In genomic region chr12:120538281-120539156, GRCh38 we compare ENCODE assay signal across 8 cellular contexts. TPM values are rescaled to one million over a fixed set of nuclear protein-coding genes. Genes with fewer than 3 reads are reported as not detected.
DNase-seq lines count a peak whose midpoint lies in the region; ATAC-seq and TF ChIP-seq lines count a peak whose summit lies in the region.

No MANE protein-coding gene starts in this region.

- H3K9me3 ChIP-seq in DOHH2 (ENCODE audit: control insufficient read depth, insufficient read depth, low read length): no peaks in the 10 kb centered on the region
- H3K9me3 ChIP-seq in mesodermal cell (ENCODE audit: control insufficient read depth, low read length): no peaks in the 10 kb centered on the region

- H3K4me1 ChIP-seq in DOHH2 (ENCODE audit: control insufficient read depth, low read length): peaks cover 39% of the 10 kb centered on the region
- H3K4me1 ChIP-seq in mesodermal cell (ENCODE audit: control insufficient read depth, insufficient read depth, low read length, poor library complexity, severe bottlenecking): peaks cover 8% of the 10 kb centered on the region

- peaks cover 95% of the 10 kb centered on the region for H3K79me2 ChIP-seq in DOHH2 (ENCODE audit: control insufficient read depth, low read length)

- 82 to 91% methylated on average over 3 to 5 of the region's 6 CpGs for WGBS in mesodermal cell (ENCODE audit: insufficient coverage in 2 of 2), 2 experiments

- peaks cover 28% of the 10 kb centered on the region for H4K20me1 ChIP-seq in DOHH2 (ENCODE audit: control insufficient read depth, insufficient read depth, low read depth, low read length)

- no peaks in the 10 kb centered on the region for H3K27me3 ChIP-seq in DOHH2 (ENCODE audit: control insufficient read depth, low read length)

- H3K4me2 ChIP-seq in DOHH2 (ENCODE audit: low read length): peak overlapping the region; percentile 94

- no peak for TF ChIP-seq CTCF in DOHH2 (IDR thresholded peaks at IDR 0.05; ENCODE audit: low read depth, low read length, poor library complexity, severe bottlenecking)
- no peak for TF ChIP-seq CTCF in coronary artery (IDR thresholded peaks at IDR 0.05)

- H3K27ac ChIP-seq in DOHH2 (ENCODE audit: low read depth, low read length): no peak overlapping the region; the same call in 1 of the 2 replicates
- peak overlapping the region; percentile 96 to 100 for H3K27ac ChIP-seq in coronary artery
- peak overlapping the region; percentile 26 for H3K27ac ChIP-seq in mesodermal cell (ENCODE audit: low read depth, low read length, severe bottlenecking)

- H3K36me3 ChIP-seq in DOHH2 (ENCODE audit: control insufficient read depth, low read length): peaks cover 72% of the 10 kb centered on the region
- H3K36me3 ChIP-seq in mesodermal cell (ENCODE audit: control insufficient read depth, insufficient read depth, low read length): peaks cover 74% of the 10 kb centered on the region

- no peak for ATAC-seq in GM21717 (IDR thresholded peaks at IDR 0.05; ENCODE audit: unreplicated experiment)

- peak; percentile 49 for DNase-seq in NCI-H2196 (lab: John Stamatoyannopoulos, UW; ENCODE audit: unreplicated experiment)
- DNase-seq in coronary artery (ENCODE audit: low spot score): peak; percentile 80
- DNase-seq in activated effector memory CD4-positive, alpha-beta T cell treated with anti-CD3 and anti-CD28 coated beads, Interleukin-2, amount 50 U/mL, for 16 hours: no peak
- no peak for DNase-seq in NCI-H187 (lab: John Stamatoyannopoulos, UW)
- no peak for DNase-seq in hippocampal formation (lab: John Stamatoyannopoulos, UW)

- no peaks in the 10 kb centered on the region for H3K9me2 ChIP-seq in DOHH2 (replicated peaks; ENCODE audit: control insufficient read depth, low read length)

- no peaks in the 10 kb centered on the region for H3F3A ChIP-seq in DOHH2 (ENCODE audit: control insufficient read depth, insufficient read depth)

- H3K4me3 ChIP-seq in DOHH2 (ENCODE audit: low read length) (peak overlapping the region; percentile 88), coronary artery (peak overlapping the region; percentile 100), mesodermal cell (ENCODE audit: extremely low read depth, insufficient read depth, low read length, poor library complexity, severe bottlenecking) (no peak overlapping the region)

RNA-seq across cellular contexts. Expression of gene RNF10, which starts 4.4 kb away (rescaled TPM):
- polyA plus RNA-seq in mesodermal cell (2013, experiment 1 of 2): 119 TPM
- polyA plus RNA-seq in mesodermal cell (2013, experiment 2 of 2): 116 TPM

RNA-seq across cellular contexts. Expression of gene COQ5, which starts 9.6 kb away (rescaled TPM):
- 54.7 TPM for polyA plus RNA-seq in mesodermal cell (2013, experiment 1 of 2)
- 54.7 TPM for polyA plus RNA-seq in mesodermal cell (2013, experiment 2 of 2)

RNA-seq across cellular contexts. Expression of gene DYNLL1, which starts 42.6 kb away (rescaled TPM):
- 450 TPM for polyA plus RNA-seq in mesodermal cell (2013, experiment 1 of 2)
- 452 TPM for polyA plus RNA-seq in mesodermal cell (2013, experiment 2 of 2)

RNA-seq across cellular contexts. Expression of gene POP5, which starts 42.7 kb away (rescaled TPM):
- polyA plus RNA-seq in mesodermal cell (2013, experiment 1 of 2): 23.1 TPM
- 20.9 TPM for polyA plus RNA-seq in mesodermal cell (2013, experiment 2 of 2)

Comparison
In these comparisons a context has a peak if more than half of its experiments do, and no peak if none do; other contexts are left out.
1. DNase-seq: peak in NCI-H2196 (single experiment) and coronary artery (single experiment); none in activated effector memory CD4-positive, alpha-beta T cell treated with anti-CD3 and anti-CD28 coated beads, Interleukin-2, amount 50 U/mL, for 16 hours (single experiment), NCI-H187 (0 of 2) and hippocampal formation (0 of 2).